ENCODE assay signal across 24 cellular contexts in the genomic region with DNA sequence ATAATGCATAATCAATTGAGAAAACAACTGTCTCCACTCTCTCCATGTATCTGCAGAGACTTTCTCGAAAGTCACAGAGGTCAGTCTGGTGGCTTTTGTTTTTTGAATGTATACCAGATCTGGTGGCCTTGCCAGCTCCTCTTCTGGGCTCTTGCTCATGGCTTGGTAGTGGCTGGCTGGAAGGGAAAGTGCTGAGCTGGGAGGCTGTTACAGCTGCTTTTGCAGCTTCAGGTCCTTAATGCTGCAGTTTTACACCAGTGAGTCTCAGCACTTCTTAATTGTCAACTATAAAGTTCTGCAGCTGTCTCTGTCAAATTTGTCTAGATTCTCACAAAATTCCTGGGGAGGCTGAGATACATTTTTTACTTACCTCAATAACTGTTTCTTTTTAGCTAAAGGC.
"Had no signal": no experiment of that assay in that cellular context is flagged by ENCODE, and none has a peak within 500 bp of the region (broad histone marks: within the 10 kb centered on the region; RNA-seq: fewer than 3 reads in every experiment).

No MANE protein-coding gene starts in this region.

- H3K27me3 ChIP-seq: esophagus squamous epithelium, gastroesophageal sphincter, stomach, transverse colon had no signal

- H3K27ac Mint-ChIP-seq: dendritic cell treated with granulocyte-macrophage colony-stimulating factor and Interleukin-4, amounts not matched to agents 40 ng/mL and 50 ng/mL, for 4 days; effector memory CD8-positive, alpha-beta T cell; immature natural killer cell; memory B cell; mesothelial cell of epicardium; natural killer cell treated with Interleukin-12 subunit alpha and Interleukin-12 subunit beta and Interleukin-15 and Interleukin-18, amount 100 ng/mL, for 72 hours had no signal

- H3K4me3 Mint-ChIP-seq: dendritic cell treated with granulocyte-macrophage colony-stimulating factor and Interleukin-4, amounts not matched to agents 40 ng/mL and 50 ng/mL, for 4 days; effector memory CD8-positive, alpha-beta T cell; immature natural killer cell; memory B cell; mesothelial cell of epicardium; natural killer cell treated with Interleukin-12 subunit alpha and Interleukin-12 subunit beta and Interleukin-15 and Interleukin-18, amount 100 ng/mL, for 72 hours had no signal

- H3K27ac ChIP-seq: esophagus squamous epithelium, gastroesophageal sphincter, left ventricle myocardium inferior, lower lobe of right lung, psoas muscle, skin epidermis, stomach, thoracic aorta, transverse colon had no signal

- H3K9me3 ChIP-seq: esophagus squamous epithelium, gastroesophageal sphincter, lower lobe of right lung, psoas muscle, stomach, thoracic aorta, transverse colon had no signal

- H3K4me1 ChIP-seq: esophagus squamous epithelium, gastroesophageal sphincter, left ventricle myocardium inferior, lower lobe of right lung, psoas muscle, stomach, transverse colon had no signal

- H3K27me3 Mint-ChIP-seq: dendritic cell treated with granulocyte-macrophage colony-stimulating factor and Interleukin-4, amounts not matched to agents 40 ng/mL and 50 ng/mL, for 4 days; effector memory CD8-positive, alpha-beta T cell; memory B cell; natural killer cell treated with Interleukin-12 subunit alpha and Interleukin-12 subunit beta and Interleukin-15 and Interleukin-18, amount 100 ng/mL, for 72 hours had no signal

- H3K36me3 Mint-ChIP-seq: immature natural killer cell; memory B cell; mesothelial cell of epicardium; natural killer cell treated with Interleukin-12 subunit alpha and Interleukin-12 subunit beta and Interleukin-15 and Interleukin-18, amount 100 ng/mL, for 72 hours had no signal

- H3K9me3 Mint-ChIP-seq: mesothelial cell of epicardium had no signal

- H3K36me3 ChIP-seq: esophagus squamous epithelium, gastroesophageal sphincter, left ventricle myocardium inferior, lower lobe of right lung, stomach, thoracic aorta, transverse colon had no signal

- H3K4me1 Mint-ChIP-seq: immature natural killer cell, memory B cell, mesothelial cell of epicardium had no signal

- FAIRE-seq: colon, keratinocyte, urothelium cell line had no signal

- DNase-seq: effector memory CD8-positive, alpha-beta T cell; esophagus squamous epithelium; foreskin fibroblast; glutamatergic neuron; immature natural killer cell; left ventricle myocardium inferior; lower lobe of right lung; psoas muscle; retina; stimulated activated CD4-positive, alpha-beta T cell treated with anti-CD3 and anti-CD28 coated beads, Interleukin-12 subunit alpha, Interleukin-12 subunit beta, amount 100 ng/mL, for 4 hours; stimulated activated naive CD4-positive, alpha-beta T cell; stomach; substantia nigra; transverse colon had no signal

- H3K4me3 ChIP-seq: esophagus squamous epithelium, gastroesophageal sphincter, left ventricle myocardium inferior, lower lobe of right lung, psoas muscle, skin epidermis, stomach, thoracic aorta, transverse colon had no signal
